15 cellular contexts compared by ENCODE assay signal in genomic region chr7:1081931-1082401, GRCh38. TPM values are rescaled to one million over a fixed set of nuclear protein-coding genes. Genes with fewer than 3 reads are reported as not detected.
A peak's percentile ranks its signal among the peaks of the same experiment; 100 is the strongest.
DNase-seq lines count a peak whose midpoint lies in the region; ATAC-seq, FAIRE-seq and TF ChIP-seq lines count a peak whose summit lies in the region.
"Had no signal": no experiment of that assay in that cellular context is flagged by ENCODE, and none has a peak within 500 bp of the region (broad histone marks: within the 10 kb centered on the region; RNA-seq: fewer than 3 reads in every experiment).

No MANE protein-coding gene starts in this region.

- H3K4me3 Mint-ChIP-seq in mesothelial cell of epicardium (peak overlapping the region; percentile 45), T-helper 17 cell (no peak overlapping the region)
- H3K4me3 Mint-ChIP-seq: activated CD4-positive, alpha-beta T cell treated with anti-CD3 and anti-CD28 coated beads, Interleukin-2, amount 10 ng/mL, durations not matched to agents 7 days and 5 days; activated T-helper 17 cell treated with anti-CD3 and anti-CD28 coated beads, Interleukin-2, amount 50 U/mL, for 72 hours; effector memory CD8-positive, alpha-beta T cell; T-helper 1 cell treated with Interleukin-12 subunit alpha and Interleukin-12 subunit beta and Interleukin-4 antibody, amounts not matched to agents 30 μg/mL and 1 μg/mL, for 36 hours had no signal

- peaks cover 0 to 16% of the 10 kb centered on the region in 2 donors for H3K4me1 ChIP-seq in ascending aorta

- ATAC-seq in T-helper 17 cell: no peak
- ATAC-seq: activated T-helper 17 cell treated with anti-CD3 and anti-CD28 coated beads, Interleukin-2, amount 50 U/mL, for 72 hours; effector memory CD8-positive, alpha-beta T cell had no signal

- intact Hi-C loops in ascending aorta (cut with DNase I): no loop called here

- no peak for FAIRE-seq in GM12892 (lab: Jason Lieb, UNC)

- no peaks in the 10 kb centered on the region for H3K27me3 ChIP-seq in ascending aorta
- H3K27me3 ChIP-seq: breast epithelium, stomach had no signal

- TF ChIP-seq CTCF in mesothelial cell of epicardium (IDR thresholded peaks at IDR 0.05; ENCODE audit: unreplicated experiment) (no peak), ascending aorta (IDR thresholded peaks at IDR 0.05) (no peak)

- DNase-seq in DMS79 treated with DMSO at 0.1 percent for 48 hours (lab: John Stamatoyannopoulos, UW) (peak; percentile 49), NCI-H146 (lab: John Stamatoyannopoulos, UW) (peak; percentile 85), SK-N-DZ (ENCODE audit: low spot score) (peak; percentile 90), mesothelial cell of epicardium (ENCODE audit: low spot score in 2 of 2, unreplicated experiment in 2 of 2) (no peak), ascending aorta (ENCODE audit: low spot score in 2 of 2) (no peak), T-helper 17 cell (no peak), GM12892 (ENCODE audit: insufficient read length) (no peak)
- no peak for DNase-seq in stimulated activated CD4-positive, alpha-beta T cell treated with anti-CD3 and anti-CD28 coated beads, Interleukin-4, amount 100 ng/mL, for 4 hours
- DNase-seq: activated CD4-positive, alpha-beta T cell treated with anti-CD3 and anti-CD28 coated beads, Interleukin-2, amount 10 ng/mL, durations not matched to agents 7 days and 5 days; effector memory CD8-positive, alpha-beta T cell; stomach had no signal

- H3K4me1 Mint-ChIP-seq in mesothelial cell of epicardium: peaks cover 27% of the 10 kb centered on the region
- peaks cover 7% of the 10 kb centered on the region for H3K4me1 Mint-ChIP-seq in T-helper 17 cell
- H3K4me1 Mint-ChIP-seq: activated T-helper 17 cell treated with anti-CD3 and anti-CD28 coated beads, Interleukin-2, amount 50 U/mL, for 72 hours had no signal

- no peaks in the 10 kb centered on the region for H3K9me3 Mint-ChIP-seq in mesothelial cell of epicardium
- H3K9me3 Mint-ChIP-seq: activated CD4-positive, alpha-beta T cell treated with anti-CD3 and anti-CD28 coated beads, Interleukin-2, amount 10 ng/mL, durations not matched to agents 7 days and 5 days; activated T-helper 17 cell treated with anti-CD3 and anti-CD28 coated beads, Interleukin-2, amount 50 U/mL, for 72 hours; effector memory CD8-positive, alpha-beta T cell; T-helper 1 cell treated with Interleukin-12 subunit alpha and Interleukin-12 subunit beta and Interleukin-4 antibody, amounts not matched to agents 30 μg/mL and 1 μg/mL, for 36 hours had no signal

- H3K27ac Mint-ChIP-seq in mesothelial cell of epicardium (no peak overlapping the region), T-helper 17 cell (no peak overlapping the region)
- H3K27ac Mint-ChIP-seq: activated CD4-positive, alpha-beta T cell treated with anti-CD3 and anti-CD28 coated beads, Interleukin-2, amount 10 ng/mL, durations not matched to agents 7 days and 5 days; activated T-helper 17 cell treated with anti-CD3 and anti-CD28 coated beads, Interleukin-2, amount 50 U/mL, for 72 hours; effector memory CD8-positive, alpha-beta T cell; T-helper 1 cell treated with Interleukin-12 subunit alpha and Interleukin-12 subunit beta and Interleukin-4 antibody, amounts not matched to agents 30 μg/mL and 1 μg/mL, for 36 hours had no signal

- H3K27ac ChIP-seq in ascending aorta: no peak overlapping the region
- H3K27ac ChIP-seq: breast epithelium, C4-2B had no signal

- H3K27me3 Mint-ChIP-seq in mesothelial cell of epicardium (ENCODE audit: low read depth) (no peaks in the 10 kb centered on the region), T-helper 17 cell (no peaks in the 10 kb centered on the region)
- H3K27me3 Mint-ChIP-seq: activated CD4-positive, alpha-beta T cell treated with anti-CD3 and anti-CD28 coated beads, Interleukin-2, amount 10 ng/mL, durations not matched to agents 7 days and 5 days; activated T-helper 17 cell treated with anti-CD3 and anti-CD28 coated beads, Interleukin-2, amount 50 U/mL, for 72 hours; effector memory CD8-positive, alpha-beta T cell had no signal

- H3K9me3 ChIP-seq in ascending aorta (no peaks in the 10 kb centered on the region), T-helper 17 cell (ENCODE audit: control insufficient read depth, low read length, poor library complexity, severe bottlenecking) (no peaks in the 10 kb centered on the region)
- H3K9me3 ChIP-seq: breast epithelium, stomach had no signal

- no peak overlapping the region for H3K4me3 ChIP-seq in ascending aorta
- H3K4me3 ChIP-seq: breast epithelium had no signal

- H3K36me3 Mint-ChIP-seq in mesothelial cell of epicardium (peaks cover 1% of the 10 kb centered on the region), T-helper 17 cell (ENCODE audit: low read depth) (no peaks in the 10 kb centered on the region)

- no peaks in the 10 kb centered on the region for H3K36me3 ChIP-seq in ascending aorta
- H3K36me3 ChIP-seq: breast epithelium, stomach had no signal

- no peak for TF ChIP-seq POLR2A in GM12892 (IDR thresholded peaks at IDR 0.05; ENCODE audit: low read depth, low read length)

RNA-seq across cellular contexts. Expression of gene GPER1, which starts 5.9 kb away (rescaled TPM):
- polyA plus RNA-seq in SK-N-DZ (2014; cell fraction: cytosol; rRNA removed): 0.46 and 0.47 TPM in 2 replicates
- polyA plus RNA-seq in SK-N-DZ (2014; cell fraction: nucleus; rRNA removed): 0.67 and 0.89 TPM in 2 replicates
- total RNA-seq in mesothelial cell of epicardium: 2.1 to 2.6 TPM (median 2.4 TPM) in 3 replicates
- 11.3 TPM for total RNA-seq in ascending aorta
- under 1 TPM in 1 of 2 donors, not detected in 1; 0.25 TPM for total RNA-seq in T-helper 17 cell
- polyA plus RNA-seq in GM12892 (2012; ENCODE audit: missing spikeins): 7.1 TPM

RNA-seq across cellular contexts. Expression of gene GPR146, which starts 37.6 kb away (rescaled TPM):
- 4.8 and 8.1 TPM in 2 replicates for polyA plus RNA-seq in SK-N-DZ (2014; cell fraction: cytosol; rRNA removed)
- polyA plus RNA-seq in SK-N-DZ (2014; cell fraction: nucleus; rRNA removed): 2.8 and 5.1 TPM in 2 replicates
- total RNA-seq in mesothelial cell of epicardium (1.0 to 1.6 TPM (median 1.0 TPM) in 3 replicates), ascending aorta (224 TPM), T-helper 17 cell (10 to 100 TPM; 17.9 to 22.2 TPM)
- 4.1 TPM for polyA plus RNA-seq in GM12892 (2012; ENCODE audit: missing spikeins)

Comparison
In these comparisons a context has a peak if more than half of its experiments do, and no peak if none do; other contexts are left out.
1. DNase-seq: peak in DMS79 treated with DMSO at 0.1 percent for 48 hours (single experiment), NCI-H146 (single experiment) and SK-N-DZ (single experiment); none in mesothelial cell of epicardium (0 of 2), ascending aorta (0 of 2), T-helper 17 cell (0 of 3), GM12892 (single experiment) and stimulated activated CD4-positive, alpha-beta T cell treated with anti-CD3 and anti-CD28 coated beads, Interleukin-4, amount 100 ng/mL, for 4 hours (0 of 2).